13 cellular contexts compared by ENCODE assay signal in genomic region chr1:229570891-229571516, GRCh38.
"Had no signal": no experiment of that assay in that cellular context is flagged by ENCODE, and none has a peak within 500 bp of the region (broad histone marks: within the 10 kb centered on the region; RNA-seq: fewer than 3 reads in every experiment).

No MANE protein-coding gene starts in this region.

- DNase-seq: activated effector memory CD4-positive, alpha-beta T cell treated with anti-CD3 and anti-CD28 coated beads, Interleukin-2, amount 50 U/mL, for 16 hours; activated T-cell treated with anti-CD3 and anti-CD28 coated beads, Interleukin-2, amount 50 U/mL, for 1 hour; amygdala; effector memory CD8-positive, alpha-beta T cell; islet precursor cell; left lung; psoas muscle; right lobe of liver; stimulated activated CD4-positive, alpha-beta T cell treated with anti-CD3 and anti-CD28 coated beads, Interleukin-1b, Interleukin-23, amount 100 ng/mL, for 48 hours; stimulated activated naive CD4-positive, alpha-beta T cell had no signal

- H3K9me3 ChIP-seq: gastroesophageal sphincter, left lung, psoas muscle, right lobe of liver had no signal

- H3K27me3 ChIP-seq: gastroesophageal sphincter, left lung, right lobe of liver had no signal

- H3K36me3 ChIP-seq: gastroesophageal sphincter, left lung, right lobe of liver had no signal

- ATAC-seq: activated CD4-positive, CD25-positive, alpha-beta regulatory T cell treated with anti-CD3 and anti-CD28 coated beads, Interleukin-2, amount 50 U/mL, for 24 hours; effector memory CD8-positive, alpha-beta T cell; gastroesophageal sphincter; left lung; psoas muscle; right lobe of liver had no signal

- H3K4me3 ChIP-seq: gastroesophageal sphincter, left lung, psoas muscle, right lobe of liver had no signal

- H3K4me1 ChIP-seq: left lung, psoas muscle, right lobe of liver had no signal

- H3K27ac ChIP-seq: epithelial cell of prostate, gastroesophageal sphincter, left lung, psoas muscle, right lobe of liver had no signal
